19 cellular contexts compared by ENCODE assay signal in genomic region chr10:21298686-21299085, GRCh38.
"Had no signal": no experiment of that assay in that cellular context is flagged by ENCODE, and none has a peak within 500 bp of the region (broad histone marks: within the 10 kb centered on the region; RNA-seq: fewer than 3 reads in every experiment).

No MANE protein-coding gene starts in this region.

- H3K4me3 Mint-ChIP-seq: memory B cell; mesothelial cell of epicardium; natural killer cell; stimulated activated effector memory CD8-positive, alpha-beta T cell treated with anti-CD3 and anti-CD28 coated beads, Interleukin-12 subunit alpha, Interleukin-12 subunit beta, amount 100 ng/mL, for 72 hours had no signal

- H3K4me3 ChIP-seq: heart left ventricle, left ventricle myocardium inferior, lower lobe of right lung, psoas muscle, right lobe of liver, tibial artery, upper lobe of left lung, uterus had no signal

- DNase-seq: effector memory CD4-positive, alpha-beta T cell; heart left ventricle; hippocampal formation; left ventricle myocardium inferior; lower lobe of right lung; natural killer cell; psoas muscle; retina; right lobe of liver; stimulated activated CD4-positive, alpha-beta T cell treated with anti-CD3 and anti-CD28 coated beads, Interleukin-4, amount 100 ng/mL, for 1 hour; stimulated activated CD8-positive, alpha-beta memory T cell treated with anti-CD3 and anti-CD28 coated beads, Interleukin-4, amount 100 ng/mL, for 48 hours; stimulated activated naive CD8-positive, alpha-beta T cell treated with anti-CD3 and anti-CD28 coated beads, Interleukin-15, Interleukin-2, amounts not matched to agents 100 U/mL and 50 U/mL, for 24 hours; tibial artery; upper lobe of left lung; uterus had no signal

- H3K27ac Mint-ChIP-seq: memory B cell; mesothelial cell of epicardium; natural killer cell; stimulated activated effector memory CD8-positive, alpha-beta T cell treated with anti-CD3 and anti-CD28 coated beads, Interleukin-12 subunit alpha, Interleukin-12 subunit beta, amount 100 ng/mL, for 72 hours had no signal

- ATAC-seq: esophagus mucosa; heart left ventricle; lower lobe of right lung; natural killer cell; psoas muscle; stimulated activated effector memory CD8-positive, alpha-beta T cell treated with anti-CD3 and anti-CD28 coated beads, Interleukin-12 subunit alpha, Interleukin-12 subunit beta, amount 100 ng/mL, for 72 hours; stimulated activated naive CD8-positive, alpha-beta T cell treated with anti-CD3 and anti-CD28 coated beads, Interleukin-15, Interleukin-2, amounts not matched to agents 100 U/mL and 50 U/mL, for 24 hours had no signal

- H3K9me3 ChIP-seq: heart left ventricle, left ventricle myocardium inferior, lower lobe of right lung, psoas muscle, right lobe of liver, tibial artery, upper lobe of left lung, uterus had no signal

- H3K36me3 Mint-ChIP-seq: memory B cell; mesothelial cell of epicardium; natural killer cell; stimulated activated effector memory CD8-positive, alpha-beta T cell treated with anti-CD3 and anti-CD28 coated beads, Interleukin-12 subunit alpha, Interleukin-12 subunit beta, amount 100 ng/mL, for 72 hours had no signal

- H3K4me1 ChIP-seq: left ventricle myocardium inferior, psoas muscle, right lobe of liver, tibial artery, uterus had no signal

- H3K27me3 ChIP-seq: heart left ventricle, right lobe of liver, tibial artery, upper lobe of left lung, uterus had no signal

- H3K4me1 Mint-ChIP-seq: memory B cell; stimulated activated effector memory CD8-positive, alpha-beta T cell treated with anti-CD3 and anti-CD28 coated beads, Interleukin-12 subunit alpha, Interleukin-12 subunit beta, amount 100 ng/mL, for 72 hours had no signal

- H3K27ac ChIP-seq: heart left ventricle, left ventricle myocardium inferior, lower lobe of right lung, psoas muscle, right lobe of liver, tibial artery, upper lobe of left lung, uterus had no signal

- H3K36me3 ChIP-seq: heart left ventricle, left ventricle myocardium inferior, lower lobe of right lung, right lobe of liver, tibial artery, upper lobe of left lung, uterus had no signal

- H3K9me3 Mint-ChIP-seq: memory B cell; mesothelial cell of epicardium; natural killer cell; stimulated activated effector memory CD8-positive, alpha-beta T cell treated with anti-CD3 and anti-CD28 coated beads, Interleukin-12 subunit alpha, Interleukin-12 subunit beta, amount 100 ng/mL, for 72 hours had no signal
